In genomic region chr6:36442083-36442670, GRCh38 we compare ENCODE assay signal across 8 cellular contexts. TPM values are rescaled to one million over a fixed set of nuclear protein-coding genes. Genes with fewer than 3 reads are reported as not detected.
DNase-seq lines count a peak whose midpoint lies in the region; ATAC-seq and TF ChIP-seq lines count a peak whose summit lies in the region.

No MANE protein-coding gene starts in this region.

- no peaks in the 10 kb centered on the region for H3K27me3 ChIP-seq in Caco-2 (replicated peaks; ENCODE audit: control insufficient read depth, insufficient read depth, low read length)
- H3K27me3 ChIP-seq in osteoblast (ENCODE audit: insufficient read depth, low read length) = no peaks in the 10 kb centered on the region

- H3K79me2 ChIP-seq in OCI-LY7 (ENCODE audit: insufficient read depth, low read depth, low read length) (peaks cover 54% of the 10 kb centered on the region), osteoblast (ENCODE audit: insufficient read depth, low read length) (peaks cover 50% of the 10 kb centered on the region)

- POLR2A ChIA-PET in Caco-2 (lab: Charles Lee) (interaction anchor here (0.6 to 1.3 kb wide), 3 partner anchors 12 to 54 kb away, joined by 3 to 16 read pairs (median 5); no protein-coding TSS in a partner anchor), OCI-LY7 (lab: Charles Lee) (no interaction called here)

- H3K27me3 Mint-ChIP-seq in Caco-2 (ENCODE audit: insufficient read depth, unreplicated experiment) = no peaks in the 10 kb centered on the region
- peaks cover 4% of the 10 kb centered on the region for H3K27me3 Mint-ChIP-seq in endothelial cell (ENCODE audit: unreplicated experiment)

- no peak for ATAC-seq in HG03520 (IDR thresholded peaks at IDR 0.05; ENCODE audit: unreplicated experiment)

- no peaks in the 10 kb centered on the region for H3K9me3 Mint-ChIP-seq in Caco-2 (ENCODE audit: unreplicated experiment)
- no peaks in the 10 kb centered on the region for H3K9me3 Mint-ChIP-seq in endothelial cell (ENCODE audit: unreplicated experiment)

- no peaks in the 10 kb centered on the region for H3K9me3 ChIP-seq in Caco-2
- no peaks in the 10 kb centered on the region for H3K9me3 ChIP-seq in OCI-LY7 (ENCODE audit: low read length)
- no peaks in the 10 kb centered on the region for H3K9me3 ChIP-seq in osteoblast (ENCODE audit: low read depth, low read length)

- TSS peak; percentile 94 for BruUV-seq in Caco-2 (replicated peaks; lab: Mats Ljungman, UMichigan)
- BruUV-seq in OCI-LY7 (replicated peaks; lab: Mats Ljungman, UMichigan) = TSS peak; percentile 93

- H3K27ac ChIP-seq in OCI-LY7 (ENCODE audit: low read depth, low read length, poor library complexity, severe bottlenecking) = peak overlapping the region; percentile 85
- H3K27ac ChIP-seq in osteoblast (ENCODE audit: low read depth, low read length) = peak overlapping the region; percentile 97

- CTCF ChIA-PET in Caco-2 (lab: Charles Lee) = no interaction called here
- CTCF ChIA-PET in OCI-LY7 (lab: Charles Lee; ENCODE audit: unreplicated experiment) = no interaction called here

- DNase-seq in Caco-2 = no peak
- DNase-seq in OCI-LY7 (ENCODE audit: low spot score) = peak; percentile 12
- no peak for DNase-seq in endothelial cell (ENCODE audit: low spot score)
- peak; percentile 27 for DNase-seq in osteoblast (ENCODE audit: insufficient read length, low spot score, missing footprints)
- no peak for DNase-seq in NK-92 (lab: John Stamatoyannopoulos, UW; ENCODE audit: unreplicated experiment)
- no peak for DNase-seq in NCI-H1436 (lab: John Stamatoyannopoulos, UW)
- no peak for DNase-seq in NCI-H1048 (lab: John Stamatoyannopoulos, UW)

- no peaks in the 10 kb centered on the region for H3K36me3 ChIP-seq in Caco-2 (ENCODE audit: control insufficient read depth, insufficient read depth, low read length)
- peaks cover 17% of the 10 kb centered on the region for H3K36me3 ChIP-seq in OCI-LY7 (ENCODE audit: insufficient read depth, low read length)
- peaks cover 9% of the 10 kb centered on the region for H3K36me3 ChIP-seq in osteoblast (ENCODE audit: insufficient read depth, low read length)

- H3K4me3 ChIP-seq in Caco-2 (ENCODE audit: low read depth, low read length) = peak overlapping the region; percentile 82
- H3K4me3 ChIP-seq in OCI-LY7 (ENCODE audit: low read depth, low read length, poor library complexity, severe bottlenecking) = peak overlapping the region; percentile 96
- H3K4me3 ChIP-seq in osteoblast (ENCODE audit: insufficient read depth, low read length) = peak overlapping the region; percentile 93

- H3K9me2 ChIP-seq in OCI-LY7 (ENCODE audit: insufficient read depth, low read length) = no peaks in the 10 kb centered on the region

- H2AFZ ChIP-seq in OCI-LY7 (ENCODE audit: low read length) (peak overlapping the region; percentile 90; the same call in 1 of the 2 replicates), osteoblast (ENCODE audit: low read length) (peak overlapping the region; percentile 38)

- H3K36me3 Mint-ChIP-seq in Caco-2 (ENCODE audit: insufficient read depth, unreplicated experiment) (no peaks in the 10 kb centered on the region), endothelial cell (ENCODE audit: low read depth, unreplicated experiment) (no peaks in the 10 kb centered on the region)

- H3K4me2 ChIP-seq in OCI-LY7 (ENCODE audit: low read length) (peak overlapping the region; percentile 80), osteoblast (ENCODE audit: insufficient read depth, low read length) (peak overlapping the region; percentile 89)

- intact Hi-C loops in Caco-2 (cut with micrococcal nuclease; ENCODE audit: unreplicated experiment) (loop anchor here (1.0 to 5.0 kb wide), 2 partner anchors 19 to 150 kb away; partner anchors contain the start of gene SRSF3), OCI-LY7 (cut with micrococcal nuclease; ENCODE audit: unreplicated experiment) (loop anchor here (1.0 kb wide), 2 partner anchors 19 to 152 kb away; partner anchors contain the start of gene SRSF3)

- H3K4me1 ChIP-seq in Caco-2 = peaks cover 32% of the 10 kb centered on the region
- peaks cover 33% of the 10 kb centered on the region for H3K4me1 ChIP-seq in OCI-LY7 (ENCODE audit: insufficient read depth, low read length, poor library complexity, severe bottlenecking)
- peaks cover 36% of the 10 kb centered on the region for H3K4me1 ChIP-seq in osteoblast (ENCODE audit: insufficient read depth, low read length)

- no peaks in the 10 kb centered on the region for H4K20me1 ChIP-seq in OCI-LY7 (ENCODE audit: insufficient read depth, low read length)
- H4K20me1 ChIP-seq in osteoblast (ENCODE audit: insufficient read depth, low read length) = peaks cover 6% of the 10 kb centered on the region

- peak overlapping the region; percentile 86 for H3K4me3 Mint-ChIP-seq in Caco-2 (ENCODE audit: unreplicated experiment)
- peak overlapping the region; percentile 87 for H3K4me3 Mint-ChIP-seq in endothelial cell (ENCODE audit: unreplicated experiment)

- H3K4me1 Mint-ChIP-seq in Caco-2 (ENCODE audit: low read depth, unreplicated experiment) (peaks cover 8% of the 10 kb centered on the region), endothelial cell (ENCODE audit: unreplicated experiment) (peaks cover 29% of the 10 kb centered on the region)

- H3K27ac Mint-ChIP-seq in Caco-2 (ENCODE audit: unreplicated experiment) (peak overlapping the region; percentile 90), endothelial cell (ENCODE audit: unreplicated experiment) (peak overlapping the region; percentile 91)

- TF ChIP-seq CTCF in Caco-2 (IDR thresholded peaks at IDR 0.05; ENCODE audit: insufficient read depth in 1 of 2, low read depth in 1 of 2, low read length in 1 of 2, severe bottlenecking in 1 of 2, unreplicated experiment in 1 of 2) (no peak), OCI-LY7 (conservative IDR thresholded peaks at IDR 0.05; ENCODE audit: low read length) (no peak), endothelial cell (IDR thresholded peaks at IDR 0.05; ENCODE audit: unreplicated experiment) (no peak), osteoblast (IDR thresholded peaks at IDR 0.05; ENCODE audit: extremely low read depth, low read depth, low read length) (no peak)

RNA-seq across cellular contexts. Expression of gene PXT1, which starts 0.5 kb away (rescaled TPM):
- total RNA-seq in Caco-2 (2022) (not detected in 2 replicates), OCI-LY7 (2022) (0.25 and 0.41 TPM in 2 replicates), endothelial cell (ENCODE audit: unreplicated experiment) (not detected), osteoblast (under 0.01 TPM in 1 of 2 replicates, not detected in the other)
- 0.15 TPM in 1 of 2 replicates, not detected in the other for total RNA-seq in OCI-LY7 (2014; rRNA removed; shearing (Covaris generic))

RNA-seq across cellular contexts. Expression of gene KCTD20, which starts 0.6 kb away (rescaled TPM):
- total RNA-seq in Caco-2 (2022) = 28.1 and 32.4 TPM in 2 replicates
- total RNA-seq in OCI-LY7 (2014; rRNA removed; shearing (Covaris generic)) = 73.6 and 74.8 TPM in 2 replicates
- 84.6 and 89.4 TPM in 2 replicates for total RNA-seq in OCI-LY7 (2022)
- 43.0 TPM for total RNA-seq in endothelial cell (ENCODE audit: unreplicated experiment)
- total RNA-seq in osteoblast = 182 and 210 TPM in 2 replicates

RNA-seq across cellular contexts. Expression of gene ETV7, which starts 54.7 kb away (rescaled TPM):
- total RNA-seq in Caco-2 (2022) (0.52 and 0.79 TPM in 2 replicates), OCI-LY7 (2022) (not detected in 2 replicates), endothelial cell (ENCODE audit: unreplicated experiment) (not detected), osteoblast (3.3 and 3.5 TPM in 2 replicates)
- not detected in 2 replicates for total RNA-seq in OCI-LY7 (2014; rRNA removed; shearing (Covaris generic))

Comparison
In these comparisons a context has a peak if more than half of its experiments do, and no peak if none do; other contexts are left out.
1. DNase-seq: peak in OCI-LY7 (single experiment) and osteoblast (single experiment); none in Caco-2 (0 of 2), endothelial cell (single experiment), NK-92 (single experiment), NCI-H1436 (single experiment) and NCI-H1048 (single experiment).
2. Peak in every context shown above with its lines, with median percentiles within 50 percentile points of each other: H3K4me3 ChIP-seq.